Comparison of ENCODE assay signal across 14 cellular contexts in genomic region chr5:17278931-17279330, GRCh38.
"Had no signal": no experiment of that assay in that cellular context is flagged by ENCODE, and none has a peak within 500 bp of the region (broad histone marks: within the 10 kb centered on the region; RNA-seq: fewer than 3 reads in every experiment).

No MANE protein-coding gene starts in this region.

- H3K27me3 Mint-ChIP-seq: activated naive CD8-positive, alpha-beta T cell treated with anti-CD3 and anti-CD28 coated beads for 36 hours; T-helper 17 cell had no signal

- H3K4me3 Mint-ChIP-seq: activated naive CD8-positive, alpha-beta T cell treated with anti-CD3 and anti-CD28 coated beads for 36 hours; activated T-cell treated with anti-CD3 and anti-CD28 coated beads, Interleukin-2, amount 50 U/mL, for 4 hours; T-helper 17 cell had no signal

- ATAC-seq: activated T-cell treated with anti-CD3 and anti-CD28 coated beads, Interleukin-2, amount 50 U/mL, for 4 hours; esophagus mucosa; T-helper 17 cell had no signal

- FAIRE-seq: TTC549 had no signal

- DNase-seq: activated gamma-delta T cell; activated naive CD8-positive, alpha-beta T cell treated with anti-CD3 and anti-CD28 coated beads for 36 hours; activated T-cell treated with anti-CD3 and anti-CD28 coated beads, Interleukin-2, amount 50 U/mL, for 4 hours; anterior cingulate cortex; dorsolateral prefrontal cortex; hypothalamus; kidney glomerular epithelial cell; midbrain; ovary; stimulated activated CD4-positive, alpha-beta T cell treated with anti-CD3 and anti-CD28 coated beads, Interleukin-2, amount 100 ng/mL, for 48 hours; T-helper 17 cell; uterus had no signal

- H3K27ac Mint-ChIP-seq: activated naive CD8-positive, alpha-beta T cell treated with anti-CD3 and anti-CD28 coated beads for 36 hours; T-helper 17 cell had no signal
